Comparison of ENCODE assay signal across 13 cellular contexts in the genomic region with DNA sequence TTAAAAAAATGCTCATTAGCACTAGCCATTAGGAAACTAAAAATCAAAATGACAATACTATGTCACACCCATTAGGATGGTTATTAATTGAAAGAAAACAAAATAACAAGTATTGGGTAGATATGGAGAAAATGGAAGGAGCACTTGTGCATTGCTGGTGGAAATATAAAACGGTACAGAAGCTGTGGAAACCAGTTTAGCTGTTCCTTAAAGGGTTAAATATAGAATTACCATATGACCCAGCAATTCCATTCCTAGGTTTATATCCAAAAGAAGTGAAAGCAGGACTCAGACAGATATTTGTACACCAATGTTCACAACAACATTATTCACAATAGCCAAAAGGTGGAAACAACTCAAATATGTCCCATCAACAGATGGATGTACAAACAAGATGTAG. TPM values are rescaled to one million over a fixed set of nuclear protein-coding genes. Genes with fewer than 3 reads are reported as not detected.
"Had no signal": no experiment of that assay in that cellular context is flagged by ENCODE, and none has a peak within 500 bp of the region (broad histone marks: within the 10 kb centered on the region; RNA-seq: fewer than 3 reads in every experiment).

No MANE protein-coding gene starts in this region.

RNA-seq across cellular contexts. Expression of gene CHCT1, which starts 44.1 kb away (rescaled TPM):
- total RNA-seq: stomach, subcutaneous adipose tissue, suprapubic skin, temporal lobe, thoracic aorta, thyroid gland, tibial nerve, transverse colon, upper lobe of right lung, ureter, urinary bladder, uterus, vagina had no signal
- polyA plus RNA-seq: stomach had no signal
